Comparison of ENCODE assay signal across 17 cellular contexts in the genomic region with DNA sequence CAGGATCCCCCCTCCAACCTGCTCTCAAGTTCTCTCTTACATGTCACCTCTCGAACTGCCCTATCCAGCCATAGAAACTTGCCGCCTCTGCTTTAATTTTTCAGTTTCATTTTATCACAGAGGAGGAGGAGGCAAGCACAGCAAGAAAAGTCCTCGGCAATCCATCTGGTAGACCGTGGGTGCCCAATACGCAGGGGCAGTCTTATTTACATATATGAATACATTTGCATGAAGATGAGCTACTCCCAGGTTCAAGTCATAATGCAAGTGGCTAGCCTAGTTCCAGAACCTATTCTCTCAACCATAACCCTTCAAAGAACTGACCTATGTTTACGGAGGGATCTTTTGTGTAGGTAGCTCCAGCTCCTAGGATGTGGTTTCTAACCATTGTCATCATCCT.
DNase-seq lines count a peak whose midpoint lies in the region; ATAC-seq lines count a peak whose summit lies in the region.
"Had no signal": no experiment of that assay in that cellular context is flagged by ENCODE, and none has a peak within 500 bp of the region (broad histone marks: within the 10 kb centered on the region; RNA-seq: fewer than 3 reads in every experiment).

No MANE protein-coding gene starts in this region.

- CTCF ChIA-PET in activated naive CD4-positive, alpha-beta T cell treated with anti-CD3 and anti-CD28 coated beads for 36 hours (lab: Charles Lee) = interaction anchor here (1.1 kb wide), 1 partner anchor 34 kb away, joined by 3 read pairs; no protein-coding TSS in a partner anchor

- no peak overlapping the region for H3K4me3 Mint-ChIP-seq in activated naive CD4-positive, alpha-beta T cell treated with anti-CD3 and anti-CD28 coated beads for 36 hours
- no peak overlapping the region for H3K4me3 Mint-ChIP-seq in stimulated activated effector memory CD8-positive, alpha-beta T cell treated with anti-CD3 and anti-CD28 coated beads, Interleukin-12 subunit alpha, Interleukin-12 subunit beta, amount 100 ng/mL, for 72 hours
- H3K4me3 Mint-ChIP-seq: activated naive CD4-positive, alpha-beta T cell treated with anti-CD3 and anti-CD28 coated beads, Interleukin-2, amount 50 U/mL, for 24 hours had no signal

- no peaks in the 10 kb centered on the region for H3K36me3 Mint-ChIP-seq in activated naive CD4-positive, alpha-beta T cell treated with anti-CD3 and anti-CD28 coated beads for 36 hours (ENCODE audit: low read depth)
- H3K36me3 Mint-ChIP-seq in stimulated activated effector memory CD8-positive, alpha-beta T cell treated with anti-CD3 and anti-CD28 coated beads, Interleukin-12 subunit alpha, Interleukin-12 subunit beta, amount 100 ng/mL, for 72 hours = no peaks in the 10 kb centered on the region
- H3K36me3 Mint-ChIP-seq: activated naive CD4-positive, alpha-beta T cell treated with anti-CD3 and anti-CD28 coated beads, Interleukin-2, amount 50 U/mL, for 24 hours; CD4-positive, CD25-positive, alpha-beta regulatory T cell had no signal

- H3K9me3 Mint-ChIP-seq in activated naive CD4-positive, alpha-beta T cell treated with anti-CD3 and anti-CD28 coated beads for 36 hours = no peaks in the 10 kb centered on the region
- no peaks in the 10 kb centered on the region for H3K9me3 Mint-ChIP-seq in stimulated activated effector memory CD8-positive, alpha-beta T cell treated with anti-CD3 and anti-CD28 coated beads, Interleukin-12 subunit alpha, Interleukin-12 subunit beta, amount 100 ng/mL, for 72 hours
- H3K9me3 Mint-ChIP-seq: activated naive CD4-positive, alpha-beta T cell treated with anti-CD3 and anti-CD28 coated beads, Interleukin-2, amount 50 U/mL, for 24 hours had no signal

- H3K27ac Mint-ChIP-seq in activated naive CD4-positive, alpha-beta T cell treated with anti-CD3 and anti-CD28 coated beads for 36 hours = peak overlapping the region; percentile 36
- no peak overlapping the region for H3K27ac Mint-ChIP-seq in stimulated activated effector memory CD8-positive, alpha-beta T cell treated with anti-CD3 and anti-CD28 coated beads, Interleukin-12 subunit alpha, Interleukin-12 subunit beta, amount 100 ng/mL, for 72 hours
- H3K27ac Mint-ChIP-seq: activated naive CD4-positive, alpha-beta T cell treated with anti-CD3 and anti-CD28 coated beads, Interleukin-2, amount 50 U/mL, for 24 hours; CD4-positive, CD25-positive, alpha-beta regulatory T cell had no signal

- ATAC-seq in GM21723 (IDR thresholded peaks at IDR 0.05; ENCODE audit: unreplicated experiment) = peak; percentile 77
- ATAC-seq in stimulated activated effector memory CD8-positive, alpha-beta T cell treated with anti-CD3 and anti-CD28 coated beads, Interleukin-12 subunit alpha, Interleukin-12 subunit beta, amount 100 ng/mL, for 72 hours = peak; percentile 65
- ATAC-seq: left lung had no signal

- H3K4me1 Mint-ChIP-seq in activated naive CD4-positive, alpha-beta T cell treated with anti-CD3 and anti-CD28 coated beads for 36 hours (ENCODE audit: low read depth) = peaks cover 12% of the 10 kb centered on the region
- no peaks in the 10 kb centered on the region for H3K4me1 Mint-ChIP-seq in stimulated activated effector memory CD8-positive, alpha-beta T cell treated with anti-CD3 and anti-CD28 coated beads, Interleukin-12 subunit alpha, Interleukin-12 subunit beta, amount 100 ng/mL, for 72 hours
- H3K4me1 Mint-ChIP-seq: activated naive CD4-positive, alpha-beta T cell treated with anti-CD3 and anti-CD28 coated beads, Interleukin-2, amount 50 U/mL, for 24 hours; CD4-positive, CD25-positive, alpha-beta regulatory T cell had no signal

- intact Hi-C loops in activated naive CD4-positive, alpha-beta T cell treated with anti-CD3 and anti-CD28 coated beads for 36 hours (cut with micrococcal nuclease) = no loop called here

- DNase-seq in activated naive CD4-positive, alpha-beta T cell treated with anti-CD3 and anti-CD28 coated beads for 36 hours = no peak
- DNase-seq in activated naive CD4-positive, alpha-beta T cell treated with Interleukin-2 at 50 U/mL for 16 hours = no peak
- DNase-seq in NCI-H526 (lab: John Stamatoyannopoulos, UW) (peak; percentile 2 to 42), EL (no peak), cerebellar nuclear complex (lab: John Stamatoyannopoulos, UW) (no peak)
- no peak for DNase-seq in stimulated activated effector memory CD8-positive, alpha-beta T cell treated with anti-CD3 and anti-CD28 coated beads, Interleukin-12 subunit alpha, Interleukin-12 subunit beta, amount 100 ng/mL, for 72 hours (ENCODE audit: low spot score in 2 of 2)
- DNase-seq in activated effector memory CD4-positive, alpha-beta T cell treated with anti-CD3 and anti-CD28 coated beads, Interleukin-2, amount 50 U/mL, for 16 hours = no peak
- DNase-seq: brain microvascular endothelial cell, DMS79, foreskin melanocyte, left lung, NCI-H1694, NCI-H345, retina had no signal

- H3K27me3 Mint-ChIP-seq in activated naive CD4-positive, alpha-beta T cell treated with anti-CD3 and anti-CD28 coated beads for 36 hours (ENCODE audit: low read depth) = peaks cover 36% of the 10 kb centered on the region

Comparison
In these comparisons a context has a peak if more than half of its experiments do, and no peak if none do; other contexts are left out.
1. DNase-seq: peak in NCI-H526 (2 of 2); none in activated naive CD4-positive, alpha-beta T cell treated with anti-CD3 and anti-CD28 coated beads for 36 hours (single experiment), activated naive CD4-positive, alpha-beta T cell treated with Interleukin-2 at 50 U/mL for 16 hours (single experiment), stimulated activated effector memory CD8-positive, alpha-beta T cell treated with anti-CD3 and anti-CD28 coated beads, Interleukin-12 subunit alpha, Interleukin-12 subunit beta, amount 100 ng/mL, for 72 hours (0 of 2), EL (single experiment), cerebellar nuclear complex (0 of 2) and activated effector memory CD4-positive, alpha-beta T cell treated with anti-CD3 and anti-CD28 coated beads, Interleukin-2, amount 50 U/mL, for 16 hours (single experiment).